ENCODE assay signal across 35 cellular contexts in the genomic region with DNA sequence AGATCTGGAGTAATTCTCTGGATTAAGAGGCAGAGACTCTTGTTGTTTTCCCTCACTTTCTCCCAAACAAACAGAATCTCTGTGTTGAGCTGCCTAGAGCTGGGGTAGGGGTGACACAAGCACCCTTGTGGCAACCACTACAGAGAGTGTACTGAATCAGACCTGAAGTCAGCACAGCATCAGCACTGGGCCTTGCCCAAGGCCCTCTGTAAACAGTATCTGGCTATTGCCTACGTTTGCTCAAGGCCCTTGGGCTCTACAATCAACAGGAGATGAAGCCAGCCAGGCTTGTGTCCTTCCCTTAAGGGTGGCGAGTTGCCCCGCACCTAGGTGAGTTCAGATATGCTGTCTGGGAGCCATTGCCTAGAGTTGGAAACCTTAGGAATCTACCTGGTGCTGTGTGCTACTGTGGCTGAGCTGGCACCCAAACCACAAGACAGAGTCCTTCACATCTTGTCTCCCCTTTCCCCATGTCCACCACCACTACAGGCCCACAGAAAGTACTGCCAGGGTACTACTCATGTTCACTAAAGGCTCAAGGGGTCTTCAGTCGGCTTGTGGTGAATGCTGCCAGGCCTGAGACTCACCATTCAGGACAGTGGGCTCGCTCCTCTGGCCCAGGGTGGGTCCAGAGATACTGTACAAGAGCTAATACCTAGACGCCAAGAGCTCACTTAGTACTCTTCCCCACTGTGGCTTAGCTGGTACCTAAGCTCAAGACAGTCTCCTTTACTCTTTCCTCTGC.
DNase-seq lines count a peak whose midpoint lies in the region; ATAC-seq lines count a peak whose summit lies in the region.
"Had no signal": no experiment of that assay in that cellular context is flagged by ENCODE, and none has a peak within 500 bp of the region (broad histone marks: within the 10 kb centered on the region; RNA-seq: fewer than 3 reads in every experiment).

No MANE protein-coding gene starts in this region.

- H3K4me1 ChIP-seq in neuronal stem cell (ENCODE audit: control insufficient read depth in 2 of 2, insufficient read depth in 1 of 2, low read depth in 1 of 2, low read length in 2 of 2), result peaks cover 0 to 7% of the 10 kb centered on the region in 2 donors
- H3K4me1 ChIP-seq in CD4-positive, alpha-beta memory T cell (ENCODE audit: insufficient read depth, low read length), result no peaks in the 10 kb centered on the region
- H3K4me1 ChIP-seq: parathyroid adenoma had no signal

- no peak overlapping the region for H2AK5ac ChIP-seq in neuronal stem cell (ENCODE audit: low read depth, low read length)

- no peak overlapping the region for H3K4me3 ChIP-seq in neuronal stem cell (ENCODE audit: low read length in 2 of 2)
- H3K4me3 ChIP-seq in CD4-positive, alpha-beta memory T cell (ENCODE audit: low read length in 2 of 2), result no peak overlapping the region
- H3K4me3 ChIP-seq: left ventricle myocardium inferior had no signal

- H3K4me3 Mint-ChIP-seq in T-helper 17 cell, result no peak overlapping the region
- H3K4me3 Mint-ChIP-seq in CD4-positive, alpha-beta memory T cell, result no peak overlapping the region
- H3K4me3 Mint-ChIP-seq: activated CD4-positive, alpha-beta T cell treated with anti-CD3 and anti-CD28 coated beads, Interleukin-2, amount 10 ng/mL, durations not matched to agents 24 days and 14 days; activated CD8-positive, alpha-beta memory T cell treated with anti-CD3 and anti-CD28 coated beads, Interleukin-2, amount 10 ng/mL, durations not matched to agents 7 days and 5 days; IgD-negative memory B cell; immature natural killer cell; nephron had no signal

- peak overlapping the region; percentile 82 for H3K27ac Mint-ChIP-seq in T-helper 17 cell
- peak overlapping the region in 3 of 7 donors; percentile 41 to 56 (median 50) for H3K27ac Mint-ChIP-seq in CD4-positive, alpha-beta memory T cell
- H3K27ac Mint-ChIP-seq: activated CD4-positive, alpha-beta T cell treated with anti-CD3 and anti-CD28 coated beads, Interleukin-2, amount 10 ng/mL, durations not matched to agents 24 days and 14 days; activated CD8-positive, alpha-beta memory T cell treated with anti-CD3 and anti-CD28 coated beads, Interleukin-2, amount 10 ng/mL, durations not matched to agents 7 days and 5 days; IgD-negative memory B cell; nephron had no signal

- POLR2A ChIA-PET in CD4-positive, alpha-beta memory T cell (lab: Charles Lee; ENCODE audit: partially characterized antibody), result no interaction called here

- H3K79me1 ChIP-seq in neuronal stem cell (ENCODE audit: low read depth, low read length), result no peaks in the 10 kb centered on the region

- H3K4ac ChIP-seq in neuronal stem cell (ENCODE audit: low read length), result no peak overlapping the region

- H2BK15ac ChIP-seq in neuronal stem cell (ENCODE audit: low read length), result no peak overlapping the region

- H4K91ac ChIP-seq in neuronal stem cell (ENCODE audit: low read depth, low read length, poor library complexity), result no peak overlapping the region

- no peak overlapping the region for H3K23ac ChIP-seq in neuronal stem cell (ENCODE audit: low read depth, low read length, poor library complexity)

- no CpG with 5 or more reads among the region's 6 CpGs for WGBS in neuronal stem cell (ENCODE audit: extremely low coverage in 2 of 2, insufficient read length in 2 of 2, insufficient replicate concordance in 1 of 2), 2 donors

- H3K27ac ChIP-seq in neuronal stem cell (replicated peaks; ENCODE audit: low read length), result no peak overlapping the region
- H3K27ac ChIP-seq in CD4-positive, alpha-beta memory T cell (ENCODE audit: low read depth, low read length), result no peak overlapping the region
- H3K27ac ChIP-seq: HL-60, left ventricle myocardium inferior, parathyroid adenoma had no signal

- H3K9ac ChIP-seq in neuronal stem cell (ENCODE audit: low read depth, low read length, poor library complexity), result no peak overlapping the region
- H3K9ac ChIP-seq: parathyroid adenoma, SK-N-SH had no signal

- H3K27me3 Mint-ChIP-seq in T-helper 17 cell, result no peaks in the 10 kb centered on the region
- H3K27me3 Mint-ChIP-seq in CD4-positive, alpha-beta memory T cell, result no peaks in the 10 kb centered on the region
- H3K27me3 Mint-ChIP-seq: activated CD4-positive, alpha-beta T cell treated with anti-CD3 and anti-CD28 coated beads, Interleukin-2, amount 10 ng/mL, durations not matched to agents 24 days and 14 days; activated CD8-positive, alpha-beta memory T cell treated with anti-CD3 and anti-CD28 coated beads, Interleukin-2, amount 10 ng/mL, durations not matched to agents 7 days and 5 days; IgD-negative memory B cell had no signal

- no peak overlapping the region for H3K14ac ChIP-seq in neuronal stem cell (ENCODE audit: low read length)

- H2BK120ac ChIP-seq in neuronal stem cell (ENCODE audit: low read depth, low read length), result no peak overlapping the region

- peaks cover 0 to 1% (median 0%) of the 10 kb centered on the region in 8 donors for H3K9me3 Mint-ChIP-seq in CD4-positive, alpha-beta memory T cell
- H3K9me3 Mint-ChIP-seq: activated CD4-positive, alpha-beta T cell treated with anti-CD3 and anti-CD28 coated beads, Interleukin-2, amount 10 ng/mL, durations not matched to agents 24 days and 14 days; activated naive CD4-positive, alpha-beta T cell treated with anti-CD3 and anti-CD28 coated beads, Interleukin-2, amount 50 U/mL, for 72 hours; immature natural killer cell; nephron had no signal

- H2BK5ac ChIP-seq in neuronal stem cell (ENCODE audit: low read length), result no peak overlapping the region

- no peak overlapping the region for H4K8ac ChIP-seq in neuronal stem cell (ENCODE audit: low read depth, low read length)

- no peaks in the 10 kb centered on the region for H3K27me3 ChIP-seq in neuronal stem cell (ENCODE audit: control insufficient read depth in 3 of 3, insufficient read depth in 3 of 3, low read depth in 1 of 3, low read length in 3 of 3)
- no peaks in the 10 kb centered on the region for H3K27me3 ChIP-seq in CD4-positive, alpha-beta memory T cell (ENCODE audit: insufficient read depth, low read length)

- H3K36me3 ChIP-seq in neuronal stem cell (replicated peaks in 1 of 2; ENCODE audit: control insufficient read depth in 2 of 2, insufficient read depth in 2 of 2, low read length in 2 of 2), result peaks cover 6 to 88% of the 10 kb centered on the region in 2 donors
- H3K36me3 ChIP-seq in CD4-positive, alpha-beta memory T cell (ENCODE audit: insufficient read depth, low read length), result peaks cover 36% of the 10 kb centered on the region

- CTCF ChIA-PET in CD4-positive, alpha-beta memory T cell (lab: Charles Lee; ENCODE audit: partially characterized antibody), result interaction anchor here (1.2 kb wide), 1 partner anchor 259 kb away, joined by 3 read pairs; no protein-coding TSS in a partner anchor

- H3K4me1 Mint-ChIP-seq in T-helper 17 cell, result peaks cover 12% of the 10 kb centered on the region
- H3K4me1 Mint-ChIP-seq in CD4-positive, alpha-beta memory T cell, result peaks cover 8 to 17% (median 10%) of the 10 kb centered on the region in 4 donors
- H3K4me1 Mint-ChIP-seq: activated CD4-positive, alpha-beta T cell treated with anti-CD3 and anti-CD28 coated beads, Interleukin-2, amount 10 ng/mL, durations not matched to agents 24 days and 14 days; nephron had no signal

- H3K9me3 ChIP-seq in T-helper 17 cell (ENCODE audit: control insufficient read depth, low read length, poor library complexity, severe bottlenecking) (no peaks in the 10 kb centered on the region), neuronal stem cell (replicated peaks in 1 of 2; ENCODE audit: control insufficient read depth in 2 of 2, insufficient read depth in 1 of 2, low read depth in 1 of 2, low read length in 2 of 2) (peaks cover 0 to 3% of the 10 kb centered on the region in 2 donors)
- no peaks in the 10 kb centered on the region for H3K9me3 ChIP-seq in CD4-positive, alpha-beta memory T cell (ENCODE audit: control insufficient read depth in 1 of 2, low read length in 2 of 2)
- H3K9me3 ChIP-seq: left ventricle myocardium inferior, SK-N-SH had no signal

- peaks cover 14% of the 10 kb centered on the region for H3K36me3 Mint-ChIP-seq in T-helper 17 cell (ENCODE audit: low read depth)
- H3K36me3 Mint-ChIP-seq in CD4-positive, alpha-beta memory T cell, result peaks cover 40 to 73% of the 10 kb centered on the region in 2 donors

- ATAC-seq in T-helper 17 cell (no peak), esophagus mucosa (peak; percentile 18), GM21529 (IDR thresholded peaks at IDR 0.05; ENCODE audit: unreplicated experiment) (no peak), HG03378 (IDR thresholded peaks at IDR 0.05; ENCODE audit: unreplicated experiment) (no peak)
- ATAC-seq: right cardiac atrium; stimulated activated naive CD8-positive, alpha-beta T cell treated with anti-CD3 and anti-CD28 coated beads, Interleukin-15, Interleukin-2, amounts not matched to agents 100 U/mL and 50 U/mL, for 24 hours had no signal

- intact Hi-C loops in CD4-positive, alpha-beta memory T cell (cut with micrococcal nuclease), result no loop called here

- DNase-seq in ELF-1 (ENCODE audit: low read depth, low spot score), result peak; percentile 10
- DNase-seq in T-helper 17 cell, result no peak
- no peak for DNase-seq in neuronal stem cell (ENCODE audit: low spot score)
- no peak for DNase-seq in CD4-positive, alpha-beta memory T cell
- DNase-seq in medulla oblongata (ENCODE audit: extremely low spot score), result no peak
- DNase-seq: activated CD4-positive, alpha-beta T cell treated with anti-CD3 and anti-CD28 coated beads, Interleukin-2, amount 10 ng/mL, durations not matched to agents 24 days and 14 days; activated CD8-positive, alpha-beta memory T cell treated with anti-CD3 and anti-CD28 coated beads, Interleukin-2, amount 10 ng/mL, durations not matched to agents 7 days and 5 days; AML-193; anterior cingulate cortex; caudate nucleus; dermis blood vessel endothelial cell; DND-41; foreskin melanocyte; immature natural killer cell; left ventricle myocardium inferior; midbrain; NCI-H1105; NCI-H2029; NCI-H2227 treated with DMSO at 0.1 percent for 48 hours; NCI-H748 treated with DMSO at 0.1 percent for 48 hours; right cardiac atrium; RPMI8226; SK-N-SH; stimulated activated CD4-positive, alpha-beta T cell treated with anti-CD3 and anti-CD28 coated beads, Interleukin-12 subunit alpha, Interleukin-12 subunit beta, amount 100 ng/mL, for 4 hours; stimulated activated CD4-positive, alpha-beta T cell treated with anti-CD3 and anti-CD28 coated beads, Interleukin-4, amount 100 ng/mL, for 4 hours; stimulated activated naive CD8-positive, alpha-beta T cell treated with anti-CD3 and anti-CD28 coated beads, Interleukin-15, Interleukin-2, amounts not matched to agents 100 U/mL and 50 U/mL, for 24 hours; T-helper 2 cell had no signal

- no peak overlapping the region for H2AFZ ChIP-seq in neuronal stem cell (ENCODE audit: low read length)
- H2AFZ ChIP-seq: parathyroid adenoma had no signal

- H3K18ac ChIP-seq in neuronal stem cell (ENCODE audit: low read length), result peak overlapping the region; percentile 52

- no peak overlapping the region for H3K4me2 ChIP-seq in neuronal stem cell (ENCODE audit: insufficient read depth, low read length, poor library complexity, severe bottlenecking)
- H3K4me2 ChIP-seq: SK-N-SH had no signal

- H2BK12ac ChIP-seq in neuronal stem cell (ENCODE audit: low read length), result no peak overlapping the region
